In genomic region chr2:64523667-64524603, GRCh38 we compare ENCODE assay signal across 8 cellular contexts. TPM values are rescaled to one million over a fixed set of nuclear protein-coding genes. Genes with fewer than 3 reads are reported as not detected.
DNase-seq lines count a peak whose midpoint lies in the region; ATAC-seq and TF ChIP-seq lines count a peak whose summit lies in the region.

TSS of gene AFTPH (plus strand) at chr2:64524328. CDS start at chr2:64551475, 27,147 bp downstream.

- H3K9me3 ChIP-seq in right atrium auricular region (no peaks in the 10 kb centered on the region), uterus (no peaks in the 10 kb centered on the region)

- TF ChIP-seq CTCF in right atrium auricular region (IDR thresholded peaks at IDR 0.05) (no peak), uterus (IDR thresholded peaks at IDR 0.05) (peak in 1 of 4 experiments; percentile 27)

- ATAC-seq in GM18498 (IDR thresholded peaks at IDR 0.05; ENCODE audit: unreplicated experiment): peak; percentile 91
- peak; percentile 77 for ATAC-seq in HG02938 (IDR thresholded peaks at IDR 0.05; ENCODE audit: unreplicated experiment)

- H3K4me1 ChIP-seq in right atrium auricular region: peaks cover 0 to 33% of the 10 kb centered on the region in 2 donors
- H3K4me1 ChIP-seq in uterus: no peaks in the 10 kb centered on the region

- DNase-seq in NCI-H187 treated with DMSO at 0.1 percent for 48 hours (lab: John Stamatoyannopoulos, UW): peak; percentile 99
- DNase-seq in anterior cingulate cortex (lab: John Stamatoyannopoulos, UW): peak; percentile 89 to 99 (median 98)
- peak; percentile 99 for DNase-seq in right atrium auricular region (ENCODE audit: low spot score)
- peak; percentile 94 for DNase-seq in pulmonary artery endothelial cell (ENCODE audit: low read depth, low spot score)
- peak; percentile 99 for DNase-seq in uterus

- peak; percentile 79 to 96 for TF ChIP-seq POLR2A in uterus (IDR thresholded peaks at IDR 0.05)

- intact Hi-C loops in T-helper 2 cell treated with Interferon-gamma antibody and Interleukin-4, amounts not matched to agents 100 ng/mL and 5 ng/mL, for 36 hours (cut with micrococcal nuclease): loop anchor here (1.0 to 5.0 kb wide), 14 partner anchors 83 to 703 kb away; partner anchors contain the start of genes ACTR2, PELI1, RAB1A and SERTAD2
- intact Hi-C loops in uterus (cut with DNase I; ENCODE audit: low total_unique reads): loop anchor here (5.0 kb wide), 1 partner anchor 333 kb away; no protein-coding TSS in a partner anchor

- H3K4me3 ChIP-seq in right atrium auricular region: peak within 1 kb of the TSS; percentile 95 to 98
- peak within 1 kb of the TSS; percentile 84 to 97 for H3K4me3 ChIP-seq in uterus

- H3K36me3 ChIP-seq in right atrium auricular region (no peaks in the 10 kb centered on the region), uterus (no peaks in the 10 kb centered on the region)

- H3K27ac ChIP-seq in right atrium auricular region (peak within 1 kb of the TSS; percentile 97), uterus (peak within 1 kb of the TSS; percentile 92 to 94)

- H3K27me3 ChIP-seq in right atrium auricular region (no peaks in the 10 kb centered on the region), uterus (no peaks in the 10 kb centered on the region)

RNA-seq across cellular contexts. Expression of gene AFTPH, which starts in this region (rescaled TPM):
- 31.7 and 33.6 TPM in 2 replicates for total RNA-seq in T-helper 2 cell treated with Interferon-gamma antibody and Interleukin-4, amounts not matched to agents 100 ng/mL and 5 ng/mL, for 36 hours
- total RNA-seq in right atrium auricular region: 10 to 100 TPM; 14.5 to 17.4 TPM
- 30.3 and 34.4 TPM in 2 replicates for total RNA-seq in pulmonary artery endothelial cell
- 10 to 100 TPM; 24.1 to 62.4 (median 37.4) TPM for total RNA-seq in uterus

Comparison
In these comparisons a context has a peak if more than half of its experiments do, and no peak if none do; other contexts are left out.
1. Peak in every context shown above with its lines: DNase-seq, ATAC-seq, H3K4me3 ChIP-seq and H3K27ac ChIP-seq.